1 cellular context compared by ENCODE assay signal in the genomic region with DNA sequence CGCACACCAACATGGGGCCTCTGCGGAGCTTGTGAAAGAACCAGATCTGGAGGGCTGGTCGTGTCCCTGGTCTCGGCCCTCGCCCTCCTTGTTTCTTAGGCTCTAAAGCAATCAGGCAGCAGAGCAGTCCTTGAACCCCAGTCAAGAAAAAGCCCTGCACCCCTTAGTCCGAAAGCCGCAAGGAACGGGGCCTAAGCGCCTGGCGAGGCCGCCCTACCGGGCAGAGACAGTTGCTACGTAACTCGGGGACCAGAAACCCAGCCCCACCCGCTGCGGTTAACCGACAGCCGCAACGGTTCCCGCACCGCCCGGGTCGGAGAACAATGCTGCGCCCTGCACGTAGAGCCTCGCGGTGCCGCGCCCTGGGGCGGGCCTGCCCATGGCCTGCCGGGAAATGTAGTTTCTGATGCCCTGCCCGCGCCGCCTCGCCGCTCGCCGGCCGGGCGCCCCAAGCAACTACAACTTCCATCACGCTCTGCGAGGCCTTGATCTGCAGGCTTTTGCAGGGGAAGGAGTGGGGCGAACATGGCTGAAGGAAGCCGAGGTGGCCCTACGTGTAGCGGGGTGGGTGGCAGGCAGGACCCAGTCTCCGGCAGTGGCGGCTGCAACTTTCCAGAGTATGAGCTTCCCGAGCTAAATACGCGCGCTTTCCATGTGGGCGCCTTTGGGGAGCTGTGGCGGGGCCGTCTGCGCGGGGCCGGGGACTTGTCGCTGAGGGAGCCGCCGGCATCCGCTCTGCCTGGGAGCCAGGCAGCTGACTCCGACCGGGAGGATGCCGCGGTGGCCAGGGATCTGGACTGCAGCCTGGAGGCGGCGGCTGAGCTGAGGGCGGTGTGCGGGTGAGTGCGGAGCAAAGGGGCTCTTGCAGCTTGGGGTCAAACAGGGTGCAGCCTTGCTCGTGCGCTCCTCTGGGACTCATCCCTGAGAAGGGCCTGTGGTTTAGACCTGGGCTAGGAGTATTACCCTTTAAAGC.
TF ChIP-seq lines count a peak whose summit lies in the region.

Gene SNAPC3 (plus strand): TSS at position 522 of the 973 bp plus-strand sequence. CDS start 4 bp downstream, at position 526.

TF ChIP-seq in HepG2, 621 proteins besides CTCF, POLR2A, EP300 and RAD21 (continued from another document and continues in another):
- TF ChIP-seq FOXP4 (CRISPR knock-in tag; IDR thresholded peaks at IDR 0.05) (peak; percentile 58; the same call in 1 of the 2 replicates), HMG20A (CRISPR knock-in tag; IDR thresholded peaks at IDR 0.05; ENCODE audit: borderline replicate concordance) (no peak), CREBL2 (CRISPR knock-in tag; IDR thresholded peaks at IDR 0.05; ENCODE audit: borderline replicate concordance) (peak; percentile 53; the same call in 1 of the 2 replicates), ZNF335 (CRISPR knock-in tag; IDR thresholded peaks at IDR 0.05) (peak; percentile 91), ZNF431 (CRISPR knock-in tag; IDR thresholded peaks at IDR 0.05; ENCODE audit: borderline replicate concordance, low read depth) (peak; percentile 75), ZNF850 (CRISPR knock-in tag; conservative IDR thresholded peaks at IDR 0.05) (no peak; the same call in 1 of the 2 replicates), EEA1 (CRISPR knock-in tag; IDR thresholded peaks at IDR 0.05; ENCODE audit: borderline replicate concordance) (0 out of 2 replicates have a peak, but pooled peaks have one; percentile 78), REXO4 (CRISPR knock-in tag; IDR thresholded peaks at IDR 0.05; ENCODE audit: borderline replicate concordance) (no peak), GLI4 (CRISPR knock-in tag; IDR thresholded peaks at IDR 0.05; ENCODE audit: borderline replicate concordance) (0 out of 2 replicates have a peak, but pooled peaks have one; percentile 76), RARG (CRISPR knock-in tag; IDR thresholded peaks at IDR 0.05; ENCODE audit: low read depth) (no peak), ZIK1 (CRISPR knock-in tag; IDR thresholded peaks at IDR 0.05; ENCODE audit: borderline replicate concordance, low read depth) (no peak), ZC3H13 (CRISPR knock-in tag; IDR thresholded peaks at IDR 0.05) (peak; percentile 65), TEAD2 (CRISPR knock-in tag; IDR thresholded peaks at IDR 0.05) (no peak), GABPB1 (CRISPR knock-in tag; IDR thresholded peaks at IDR 0.05) (peak; percentile 92), HDAC1 (CRISPR knock-in tag; IDR thresholded peaks at IDR 0.05) (peak; percentile 74), ZSCAN22 (CRISPR knock-in tag; IDR thresholded peaks at IDR 0.05) (no peak), ZNF18 (CRISPR knock-in tag; IDR thresholded peaks at IDR 0.05; ENCODE audit: insufficient replicate concordance) (peak; percentile 70), ZNF354B (CRISPR knock-in tag; IDR thresholded peaks at IDR 0.05) (no peak), RXRB (CRISPR knock-in tag; IDR thresholded peaks at IDR 0.05; ENCODE audit: borderline replicate concordance) (peak; percentile 44), RCOR2 (CRISPR knock-in tag; IDR thresholded peaks at IDR 0.05) (peak; percentile 23; the same call in 1 of the 2 replicates), HIC2 (CRISPR knock-in tag; IDR thresholded peaks at IDR 0.05; ENCODE audit: low read depth) (peak; percentile 16; the same call in 1 of the 2 replicates), SMARCC2 (IDR thresholded peaks at IDR 0.05) (no peak), ZNF691 (CRISPR knock-in tag; IDR thresholded peaks at IDR 0.05; ENCODE audit: borderline replicate concordance, low read depth) (peak; percentile 68; the same call in 1 of the 2 replicates), NR2F2 (IDR thresholded peaks at IDR 0.05; ENCODE audit: borderline replicate concordance, low read depth) (no peak), IRF9 (CRISPR knock-in tag; IDR thresholded peaks at IDR 0.05; ENCODE audit: borderline replicate concordance) (peak; percentile 92), PHF8 (CRISPR knock-in tag; IDR thresholded peaks at IDR 0.05) (peak; percentile 94), ZFP36L1 (CRISPR knock-in tag; IDR thresholded peaks at IDR 0.05) (peak; percentile 84)
- TF ChIP-seq, protein P1, sequence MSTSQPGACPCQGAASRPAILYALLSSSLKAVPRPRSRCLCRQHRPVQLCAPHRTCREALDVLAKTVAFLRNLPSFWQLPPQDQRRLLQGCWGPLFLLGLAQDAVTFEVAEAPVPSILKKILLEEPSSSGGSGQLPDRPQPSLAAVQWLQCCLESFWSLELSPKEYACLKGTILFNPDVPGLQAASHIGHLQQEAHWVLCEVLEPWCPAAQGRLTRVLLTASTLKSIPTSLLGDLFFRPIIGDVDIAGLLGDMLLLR (CRISPR knock-in tag; IDR thresholded peaks at IDR 0.05) = no peak; the same call in 1 of the 2 replicates
- TF ChIP-seq, protein P2, sequence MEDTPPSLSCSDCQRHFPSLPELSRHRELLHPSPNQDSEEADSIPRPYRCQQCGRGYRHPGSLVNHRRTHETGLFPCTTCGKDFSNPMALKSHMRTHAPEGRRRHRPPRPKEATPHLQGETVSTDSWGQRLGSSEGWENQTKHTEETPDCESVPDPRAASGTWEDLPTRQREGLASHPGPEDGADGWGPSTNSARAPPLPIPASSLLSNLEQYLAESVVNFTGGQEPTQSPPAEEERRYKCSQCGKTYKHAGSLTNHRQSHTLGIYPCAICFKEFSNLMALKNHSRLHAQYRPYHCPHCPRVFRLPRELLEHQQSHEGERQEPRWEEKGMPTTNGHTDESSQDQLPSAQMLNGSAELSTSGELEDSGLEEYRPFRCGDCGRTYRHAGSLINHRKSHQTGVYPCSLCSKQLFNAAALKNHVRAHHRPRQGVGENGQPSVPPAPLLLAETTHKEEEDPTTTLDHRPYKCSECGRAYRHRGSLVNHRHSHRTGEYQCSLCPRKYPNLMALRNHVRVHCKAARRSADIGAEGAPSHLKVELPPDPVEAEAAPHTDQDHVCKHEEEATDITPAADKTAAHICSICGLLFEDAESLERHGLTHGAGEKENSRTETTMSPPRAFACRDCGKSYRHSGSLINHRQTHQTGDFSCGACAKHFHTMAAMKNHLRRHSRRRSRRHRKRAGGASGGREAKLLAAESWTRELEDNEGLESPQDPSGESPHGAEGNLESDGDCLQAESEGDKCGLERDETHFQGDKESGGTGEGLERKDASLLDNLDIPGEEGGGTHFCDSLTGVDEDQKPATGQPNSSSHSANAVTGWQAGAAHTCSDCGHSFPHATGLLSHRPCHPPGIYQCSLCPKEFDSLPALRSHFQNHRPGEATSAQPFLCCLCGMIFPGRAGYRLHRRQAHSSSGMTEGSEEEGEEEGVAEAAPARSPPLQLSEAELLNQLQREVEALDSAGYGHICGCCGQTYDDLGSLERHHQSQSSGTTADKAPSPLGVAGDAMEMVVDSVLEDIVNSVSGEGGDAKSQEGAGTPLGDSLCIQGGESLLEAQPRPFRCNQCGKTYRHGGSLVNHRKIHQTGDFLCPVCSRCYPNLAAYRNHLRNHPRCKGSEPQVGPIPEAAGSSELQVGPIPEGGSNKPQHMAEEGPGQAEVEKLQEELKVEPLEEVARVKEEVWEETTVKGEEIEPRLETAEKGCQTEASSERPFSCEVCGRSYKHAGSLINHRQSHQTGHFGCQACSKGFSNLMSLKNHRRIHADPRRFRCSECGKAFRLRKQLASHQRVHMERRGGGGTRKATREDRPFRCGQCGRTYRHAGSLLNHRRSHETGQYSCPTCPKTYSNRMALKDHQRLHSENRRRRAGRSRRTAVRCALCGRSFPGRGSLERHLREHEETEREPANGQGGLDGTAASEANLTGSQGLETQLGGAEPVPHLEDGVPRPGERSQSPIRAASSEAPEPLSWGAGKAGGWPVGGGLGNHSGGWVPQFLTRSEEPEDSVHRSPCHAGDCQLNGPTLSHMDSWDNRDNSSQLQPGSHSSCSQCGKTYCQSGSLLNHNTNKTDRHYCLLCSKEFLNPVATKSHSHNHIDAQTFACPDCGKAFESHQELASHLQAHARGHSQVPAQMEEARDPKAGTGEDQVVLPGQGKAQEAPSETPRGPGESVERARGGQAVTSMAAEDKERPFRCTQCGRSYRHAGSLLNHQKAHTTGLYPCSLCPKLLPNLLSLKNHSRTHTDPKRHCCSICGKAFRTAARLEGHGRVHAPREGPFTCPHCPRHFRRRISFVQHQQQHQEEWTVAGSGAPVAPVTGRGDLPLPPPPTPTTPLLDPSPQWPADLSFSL (CRISPR knock-in tag; IDR thresholded peaks at IDR 0.05) = no peak
- TF ChIP-seq, protein P3, sequence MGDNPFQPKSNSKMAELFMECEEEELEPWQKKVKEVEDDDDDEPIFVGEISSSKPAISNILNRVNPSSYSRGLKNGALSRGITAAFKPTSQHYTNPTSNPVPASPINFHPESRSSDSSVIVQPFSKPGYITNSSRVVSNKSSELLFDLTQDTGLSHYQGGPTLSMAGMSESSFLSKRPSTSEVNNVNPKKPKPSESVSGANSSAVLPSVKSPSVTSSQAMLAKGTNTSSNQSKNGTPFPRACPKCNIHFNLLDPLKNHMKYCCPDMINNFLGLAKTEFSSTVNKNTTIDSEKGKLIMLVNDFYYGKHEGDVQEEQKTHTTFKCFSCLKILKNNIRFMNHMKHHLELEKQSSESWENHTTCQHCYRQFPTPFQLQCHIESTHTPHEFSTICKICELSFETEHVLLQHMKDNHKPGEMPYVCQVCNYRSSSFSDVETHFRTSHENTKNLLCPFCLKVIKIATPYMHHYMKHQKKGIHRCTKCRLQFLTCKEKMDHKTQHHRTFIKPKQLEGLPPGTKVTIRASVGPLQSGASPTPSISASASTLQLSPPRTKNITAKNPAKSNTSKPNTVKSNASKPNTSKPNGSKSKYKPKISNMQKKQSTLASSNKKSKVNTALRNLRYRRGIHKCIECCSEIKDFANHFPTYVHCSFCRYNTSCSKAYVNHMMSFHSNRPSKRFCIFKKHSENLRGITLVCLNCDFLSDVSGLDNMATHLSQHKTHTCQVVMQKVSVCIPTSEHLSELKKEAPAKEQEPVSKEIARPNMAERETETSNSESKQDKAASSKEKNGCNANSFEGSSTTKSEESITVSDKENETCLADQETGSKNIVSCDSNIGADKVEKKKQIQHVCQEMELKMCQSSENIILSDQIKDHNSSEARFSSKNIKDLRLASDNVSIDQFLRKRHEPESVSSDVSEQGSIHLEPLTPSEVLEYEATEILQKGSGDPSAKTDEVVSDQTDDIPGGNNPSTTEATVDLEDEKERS (CRISPR knock-in tag; IDR thresholded peaks at IDR 0.05) = peak; percentile 92
- TF ChIP-seq, protein P4, sequence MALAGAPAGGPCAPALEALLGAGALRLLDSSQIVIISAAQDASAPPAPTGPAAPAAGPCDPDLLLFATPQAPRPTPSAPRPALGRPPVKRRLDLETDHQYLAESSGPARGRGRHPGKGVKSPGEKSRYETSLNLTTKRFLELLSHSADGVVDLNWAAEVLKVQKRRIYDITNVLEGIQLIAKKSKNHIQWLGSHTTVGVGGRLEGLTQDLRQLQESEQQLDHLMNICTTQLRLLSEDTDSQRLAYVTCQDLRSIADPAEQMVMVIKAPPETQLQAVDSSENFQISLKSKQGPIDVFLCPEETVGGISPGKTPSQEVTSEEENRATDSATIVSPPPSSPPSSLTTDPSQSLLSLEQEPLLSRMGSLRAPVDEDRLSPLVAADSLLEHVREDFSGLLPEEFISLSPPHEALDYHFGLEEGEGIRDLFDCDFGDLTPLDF (CRISPR knock-in tag; IDR thresholded peaks at IDR 0.05) = peak; percentile 87
